ENCODE assay signal across 19 cellular contexts in genomic region chr12:94811611-94812010, GRCh38.
A peak's percentile ranks its signal among the peaks of the same experiment; 100 is the strongest.
DNase-seq lines count a peak whose midpoint lies in the region; ATAC-seq, FAIRE-seq and TF ChIP-seq lines count a peak whose summit lies in the region.
"Had no signal": no experiment of that assay in that cellular context is flagged by ENCODE, and none has a peak within 500 bp of the region (broad histone marks: within the 10 kb centered on the region; RNA-seq: fewer than 3 reads in every experiment).

No MANE protein-coding gene starts in this region.

- no peak for FAIRE-seq in GM12878 (lab: Jason Lieb, UNC)
- FAIRE-seq: A204.1, H1, K562 had no signal

- POLR2A ChIA-PET in GM12878 (lab: Charles Lee) = interaction anchor here (0.6 to 10.3 kb wide), 5 partner anchors 23 to 681 kb away, joined by 3 to 96 read pairs (median 3); no protein-coding TSS in a partner anchor

- H3K4me2 ChIP-seq in GM12878 (ENCODE audit: control insufficient read depth, insufficient read depth) = 0 out of 2 replicates have a peak overlapping the region, but pooled peaks have one; percentile 26

- DNase-seq in GM12878 (ENCODE audit: low read depth, low spot score) (no peak), iPS-NIHi11 (ENCODE audit: low spot score) (no peak), NCI-H187 treated with DMSO at 0.1 percent for 48 hours (lab: John Stamatoyannopoulos, UW) (no peak), mucosa of gallbladder (ENCODE audit: low spot score) (no peak)
- DNase-seq: BE2C; Caco-2; CD8-positive, alpha-beta T cell; DND-41; GDM1; Karpas-422 had no signal

- no peak for TF ChIP-seq EP300 in GM12878 (IDR thresholded peaks at IDR 0.05; ENCODE audit: borderline replicate concordance in 1 of 2, control insufficient read depth in 1 of 2, low read depth in 2 of 2, low read length in 2 of 2)

- no peak for TF ChIP-seq RAD21 in GM12878 (IDR thresholded peaks at IDR 0.05; ENCODE audit: insufficient read depth, low read depth, low read length)

- CTCF ChIA-PET in GM12878 (lab: Yijun Ruan, JAX) = interaction anchor here (0.6 to 1.0 kb wide), 3 partner anchors 41 to 66 kb away, joined by 3 to 7 read pairs (median 3); no protein-coding TSS in a partner anchor

- H4K20me1 ChIP-seq in GM12878 (ENCODE audit: control insufficient read depth, insufficient read depth) = no peaks in the 10 kb centered on the region

- RAD21 ChIA-PET in GM12878 (lab: Charles Lee; ENCODE audit: unreplicated experiment) = interaction anchor here (0.8 to 13.1 kb wide), 4 partner anchors 22 to 265 kb away, joined by 3 to 205 read pairs (median 4); no protein-coding TSS in a partner anchor

- no peak for TF ChIP-seq CTCF in GM12878 (IDR thresholded peaks at IDR 0.05 in 2 of 3, conservative IDR thresholded peaks at IDR 0.05 in 1 of 3; ENCODE audit: control insufficient read depth in 2 of 3, extremely low read depth in 1 of 3, insufficient read depth in 1 of 3, low read depth in 3 of 3, low read length in 3 of 3)

- peaks cover 100% of the 10 kb centered on the region for H3K79me2 ChIP-seq in GM12878 (ENCODE audit: control insufficient read depth, insufficient read depth, low read length)

- peaks cover 9 to 24% of the 10 kb centered on the region in 2 experiments for H3K36me3 ChIP-seq in GM12878 (ENCODE audit: control insufficient read depth in 2 of 2, insufficient read depth in 2 of 2, low read length in 1 of 2)
- H3K36me3 ChIP-seq: BE2C, HAP-1 had no signal

- ATAC-seq in GM18520 (IDR thresholded peaks at IDR 0.05; ENCODE audit: unreplicated experiment) (peak; percentile 34), GM19351 (IDR thresholded peaks at IDR 0.05; ENCODE audit: unreplicated experiment) (peak; percentile 52), HG02981 (IDR thresholded peaks at IDR 0.05; ENCODE audit: unreplicated experiment) (peak; percentile 54), GM12878 (peak; percentile 66), HG03097 (IDR thresholded peaks at IDR 0.05; ENCODE audit: low FRiP score, unreplicated experiment) (no peak)
- ATAC-seq: CD8-positive, alpha-beta T cell; K562 had no signal

- BruUV-seq in GM12878 (replicated peaks; lab: Mats Ljungman, UMichigan) = no TSS peak

- no peak overlapping the region for H3K9ac ChIP-seq in GM12878 (ENCODE audit: control insufficient read depth, insufficient read depth, low read length)

- no peak for TF ChIP-seq POLR2A in GM12878 (IDR thresholded peaks at IDR 0.05; ENCODE audit: low read depth, low read length)

- peak overlapping the region; percentile 10; the same call in 1 of the 2 replicates for H3K4me3 ChIP-seq in GM12878
- H3K4me3 ChIP-seq: HAP-1, K562 had no signal

- peaks cover 65% of the 10 kb centered on the region for H3K9me3 ChIP-seq in GM12878 (replicated peaks; ENCODE audit: control insufficient read depth, insufficient read depth, low read length)
- H3K9me3 ChIP-seq: BE2C had no signal

- no peaks in the 10 kb centered on the region for H3K27me3 ChIP-seq in GM12878 (replicated peaks in 1 of 2; ENCODE audit: control insufficient read depth in 2 of 2, insufficient read depth in 2 of 2, low read length in 1 of 2)
- H3K27me3 ChIP-seq: BE2C had no signal

- SMC1A ChIA-PET in GM12878 (lab: Charles Lee; ENCODE audit: uncharacterized antibody, unreplicated experiment) = interaction anchor here (0.7 to 11.8 kb wide), 10 partner anchors 13 to 67 kb away, joined by 3 to 243 read pairs (median 4); no protein-coding TSS in a partner anchor

- no peak overlapping the region for H2AFZ ChIP-seq in GM12878 (ENCODE audit: control insufficient read depth, low read depth, low read length)

- peaks cover 25% of the 10 kb centered on the region for H3K4me1 ChIP-seq in GM12878 (ENCODE audit: control insufficient read depth, insufficient read depth, low read length)
- H3K4me1 ChIP-seq: BE2C, Caco-2 had no signal

- intact Hi-C loops in GM12878 (cut with micrococcal nuclease; ENCODE audit: unreplicated experiment) = loop anchor here (1.0 to 5.0 kb wide), 3 partner anchors 20 to 89 kb away; no protein-coding TSS in a partner anchor

- in situ Hi-C loops in GM12878 (cut with MboI) = loop anchor here (25.0 kb wide), 1 partner anchor 1849 kb away; no protein-coding TSS in a partner anchor

- peak overlapping the region; percentile 56; the same call in 1 of the 2 replicates for H3K27ac ChIP-seq in GM12878 (ENCODE audit: control insufficient read depth, insufficient read depth)
- H3K27ac ChIP-seq: C4-2B had no signal

TF ChIP-seq in GM12878, 131 proteins besides CTCF, POLR2A, EP300 and RAD21:
- TF ChIP-seq FOXK2 (IDR thresholded peaks at IDR 0.05) = no peak
- TF ChIP-seq CBX5 (IDR thresholded peaks at IDR 0.05; ENCODE audit: low read depth) = peak; percentile 46; the same call in 1 of the 2 replicates
- peak; percentile 73 for TF ChIP-seq RUNX3 (IDR thresholded peaks at IDR 0.05; ENCODE audit: low read length)
- TF ChIP-seq, protein P1, sequence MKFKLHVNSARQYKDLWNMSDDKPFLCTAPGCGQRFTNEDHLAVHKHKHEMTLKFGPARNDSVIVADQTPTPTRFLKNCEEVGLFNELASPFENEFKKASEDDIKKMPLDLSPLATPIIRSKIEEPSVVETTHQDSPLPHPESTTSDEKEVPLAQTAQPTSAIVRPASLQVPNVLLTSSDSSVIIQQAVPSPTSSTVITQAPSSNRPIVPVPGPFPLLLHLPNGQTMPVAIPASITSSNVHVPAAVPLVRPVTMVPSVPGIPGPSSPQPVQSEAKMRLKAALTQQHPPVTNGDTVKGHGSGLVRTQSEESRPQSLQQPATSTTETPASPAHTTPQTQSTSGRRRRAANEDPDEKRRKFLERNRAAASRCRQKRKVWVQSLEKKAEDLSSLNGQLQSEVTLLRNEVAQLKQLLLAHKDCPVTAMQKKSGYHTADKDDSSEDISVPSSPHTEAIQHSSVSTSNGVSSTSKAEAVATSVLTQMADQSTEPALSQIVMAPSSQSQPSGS (IDR thresholded peaks at IDR 0.05; ENCODE audit: low read length) = peak; percentile 64
- TF ChIP-seq ZNF217 (IDR thresholded peaks at IDR 0.05) = no peak
- peak; percentile 50; the same call in 1 of the 2 replicates for TF ChIP-seq JUNB (IDR thresholded peaks at IDR 0.05)
- TF ChIP-seq CBFB (IDR thresholded peaks at IDR 0.05; ENCODE audit: low read depth) = 0 out of 2 replicates have a peak, but pooled peaks have one; percentile 20
- TF ChIP-seq, protein P2, sequence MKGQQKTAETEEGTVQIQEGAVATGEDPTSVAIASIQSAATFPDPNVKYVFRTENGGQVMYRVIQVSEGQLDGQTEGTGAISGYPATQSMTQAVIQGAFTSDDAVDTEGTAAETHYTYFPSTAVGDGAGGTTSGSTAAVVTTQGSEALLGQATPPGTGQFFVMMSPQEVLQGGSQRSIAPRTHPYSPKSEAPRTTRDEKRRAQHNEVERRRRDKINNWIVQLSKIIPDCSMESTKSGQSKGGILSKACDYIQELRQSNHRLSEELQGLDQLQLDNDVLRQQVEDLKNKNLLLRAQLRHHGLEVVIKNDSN (IDR thresholded peaks at IDR 0.05; ENCODE audit: borderline replicate concordance, extremely low read length, insufficient read depth, low read depth, low read length) = no peak
- TF ChIP-seq, protein P3, sequence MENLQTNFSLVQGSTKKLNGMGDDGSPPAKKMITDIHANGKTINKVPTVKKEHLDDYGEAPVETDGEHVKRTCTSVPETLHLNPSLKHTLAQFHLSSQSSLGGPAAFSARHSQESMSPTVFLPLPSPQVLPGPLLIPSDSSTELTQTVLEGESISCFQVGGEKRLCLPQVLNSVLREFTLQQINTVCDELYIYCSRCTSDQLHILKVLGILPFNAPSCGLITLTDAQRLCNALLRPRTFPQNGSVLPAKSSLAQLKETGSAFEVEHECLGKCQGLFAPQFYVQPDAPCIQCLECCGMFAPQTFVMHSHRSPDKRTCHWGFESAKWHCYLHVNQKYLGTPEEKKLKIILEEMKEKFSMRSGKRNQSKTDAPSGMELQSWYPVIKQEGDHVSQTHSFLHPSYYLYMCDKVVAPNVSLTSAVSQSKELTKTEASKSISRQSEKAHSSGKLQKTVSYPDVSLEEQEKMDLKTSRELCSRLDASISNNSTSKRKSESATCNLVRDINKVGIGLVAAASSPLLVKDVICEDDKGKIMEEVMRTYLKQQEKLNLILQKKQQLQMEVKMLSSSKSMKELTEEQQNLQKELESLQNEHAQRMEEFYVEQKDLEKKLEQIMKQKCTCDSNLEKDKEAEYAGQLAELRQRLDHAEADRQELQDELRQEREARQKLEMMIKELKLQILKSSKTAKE (IDR thresholded peaks at IDR 0.05; ENCODE audit: low read depth, poor library complexity, severe bottlenecking) = no peak
- no peak for TF ChIP-seq HDAC6 (IDR thresholded peaks at IDR 0.05; ENCODE audit: unreplicated experiment)
